ENCODE assay signal across 21 cellular contexts in the genomic region with DNA sequence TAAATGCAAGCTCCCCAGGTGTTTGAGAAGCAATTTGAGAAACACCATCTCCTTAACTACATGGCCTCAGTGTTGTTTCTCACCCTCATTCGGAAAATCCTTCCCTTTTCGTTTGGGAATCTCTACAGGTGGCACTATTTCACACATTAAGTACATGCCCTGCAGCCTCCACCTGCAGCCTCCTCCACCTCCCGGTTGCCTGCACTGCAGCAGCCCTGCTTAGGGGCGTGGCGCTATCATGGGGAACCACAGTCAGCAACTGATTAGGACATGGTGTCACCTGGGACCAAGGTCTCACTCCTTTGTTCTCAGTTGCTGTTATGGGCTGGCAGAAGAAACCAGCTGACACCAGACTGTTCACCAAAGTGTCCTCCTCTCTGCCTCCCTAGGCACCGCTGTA. TPM values are rescaled to one million over a fixed set of nuclear protein-coding genes. Genes with fewer than 3 reads are reported as not detected.
DNase-seq lines count a peak whose midpoint lies in the region.
"Had no signal": no experiment of that assay in that cellular context is flagged by ENCODE, and none has a peak within 500 bp of the region (broad histone marks: within the 10 kb centered on the region; RNA-seq: fewer than 3 reads in every experiment).

No MANE protein-coding gene starts in this region.

- no peak overlapping the region for H2BK5ac ChIP-seq in mesenchymal stem cell (ENCODE audit: low read depth, low read length, poor library complexity, severe bottlenecking)

- H3K79me1 ChIP-seq in mesenchymal stem cell (replicated peaks; ENCODE audit: low read length, poor library complexity, severe bottlenecking), result no peaks in the 10 kb centered on the region

- no peak overlapping the region for H2AFZ ChIP-seq in Karpas-422 (ENCODE audit: low read length)
- H2AFZ ChIP-seq in mesenchymal stem cell (ENCODE audit: low read depth, low read length), result no peak overlapping the region

- no peaks in the 10 kb centered on the region for H3K36me3 ChIP-seq in Karpas-422 (ENCODE audit: insufficient read depth, low read length)
- no peaks in the 10 kb centered on the region for H3K36me3 ChIP-seq in mesenchymal stem cell (ENCODE audit: control insufficient read depth in 1 of 2, insufficient read depth in 2 of 2, low read depth in 1 of 2, low read length in 2 of 2)
- H3K36me3 ChIP-seq: BE2C, vagina had no signal

- no peak overlapping the region for H3K18ac ChIP-seq in mesenchymal stem cell (ENCODE audit: low read depth in 1 of 2, low read length in 2 of 2)

- no peak overlapping the region for H3K23ac ChIP-seq in mesenchymal stem cell (ENCODE audit: low read length in 2 of 2)

- H3K4me2 ChIP-seq in Karpas-422 (ENCODE audit: low read depth, low read length, poor library complexity, severe bottlenecking) (no peak overlapping the region), mesenchymal stem cell (ENCODE audit: low read length, poor library complexity, severe bottlenecking) (no peak overlapping the region)

- H3K27ac ChIP-seq in Karpas-422 (ENCODE audit: low read length), result no peak overlapping the region
- no peak overlapping the region for H3K27ac ChIP-seq in mesenchymal stem cell (ENCODE audit: low read length, poor library complexity, severe bottlenecking)
- H3K27ac ChIP-seq: HL-60, RWPE1, vagina had no signal

- WGBS in mesenchymal stem cell, result 70% methylated on average over 6 of the region's 6 CpGs

- H2BK120ac ChIP-seq in mesenchymal stem cell (ENCODE audit: low read depth, low read length), result no peak overlapping the region

- no peak overlapping the region for H4K91ac ChIP-seq in mesenchymal stem cell (ENCODE audit: low read length)

- H3K4ac ChIP-seq in mesenchymal stem cell (ENCODE audit: low read depth in 1 of 2, low read length in 2 of 2), result no peak overlapping the region

- no peak overlapping the region for H3K4me3 ChIP-seq in Karpas-422 (ENCODE audit: low read length)
- H3K4me3 ChIP-seq in mesenchymal stem cell (ENCODE audit: insufficient read depth in 1 of 2, low read depth in 1 of 2, low read length in 2 of 2), result no peak overlapping the region
- H3K4me3 ChIP-seq: vagina had no signal

- H3K27me3 ChIP-seq in Karpas-422 (ENCODE audit: low read length) (no peaks in the 10 kb centered on the region), mesenchymal stem cell (ENCODE audit: control insufficient read depth in 1 of 2, insufficient read depth in 1 of 2, low read length in 2 of 2) (no peaks in the 10 kb centered on the region)
- H3K27me3 ChIP-seq: BE2C, vagina had no signal

- H2BK12ac ChIP-seq in mesenchymal stem cell (ENCODE audit: low read length in 2 of 2), result no peak overlapping the region

- H3K14ac ChIP-seq in mesenchymal stem cell (ENCODE audit: low read length in 2 of 2), result no peak overlapping the region

- H2BK15ac ChIP-seq in mesenchymal stem cell (ENCODE audit: low read depth, poor library complexity, severe bottlenecking), result no peak overlapping the region

- H4K20me1 ChIP-seq in Karpas-422 (ENCODE audit: insufficient read depth, low read depth, low read length), result no peaks in the 10 kb centered on the region

- H4K8ac ChIP-seq in mesenchymal stem cell (ENCODE audit: low read length), result peak overlapping the region; percentile 7

- no peak overlapping the region for H2AK5ac ChIP-seq in mesenchymal stem cell (ENCODE audit: low read length, severe bottlenecking)

- no peaks in the 10 kb centered on the region for H3K79me2 ChIP-seq in Karpas-422 (ENCODE audit: low read length)

- H3K9me2 ChIP-seq in Karpas-422 (replicated peaks; ENCODE audit: insufficient read depth, low read length), result no peaks in the 10 kb centered on the region

- H3K4me1 ChIP-seq in Karpas-422 (ENCODE audit: low read length), result peaks cover 9% of the 10 kb centered on the region
- H3K4me1 ChIP-seq in mesenchymal stem cell (ENCODE audit: control insufficient read depth, insufficient read depth, low read depth, low read length), result peaks cover 5% of the 10 kb centered on the region
- H3K4me1 ChIP-seq: BE2C, vagina had no signal

- H3K9ac ChIP-seq in Karpas-422 (ENCODE audit: low read length), result no peak overlapping the region
- H3K9ac ChIP-seq in mesenchymal stem cell (ENCODE audit: low read length), result no peak overlapping the region

- peak; percentile 4 to 35 (median 18) for DNase-seq in NCI-H1417 (lab: John Stamatoyannopoulos, UW)
- DNase-seq in NCI-H1417 treated with DMSO at 0.1 percent for 48 hours (lab: John Stamatoyannopoulos, UW), result no peak
- peak; percentile 61 for DNase-seq in Karpas-422
- DNase-seq in RPMI8226, result peak; percentile 46
- no peak for DNase-seq in mesenchymal stem cell
- DNase-seq in NCI-H82 (lab: John Stamatoyannopoulos, UW), result no peak
- no peak for DNase-seq in HK-2 (ENCODE audit: unreplicated experiment)
- no peak for DNase-seq in NCI-H2196 (lab: John Stamatoyannopoulos, UW; ENCODE audit: unreplicated experiment)
- DNase-seq: activated CD4-positive, alpha-beta T cell treated with anti-CD3 and anti-CD28 coated beads for 1 hour; activated naive CD4-positive, alpha-beta T cell treated with Interleukin-2 at 50 U/mL for 16 hours; activated T-cell treated with anti-CD3 and anti-CD28 coated beads, Interleukin-2, amount 50 U/mL, for 24 hours; anterior cingulate cortex; BE2C; central memory CD4-positive, alpha-beta T cell; MV-4-11; naive thymus-derived CD4-positive, alpha-beta T cell; NCI-H2029 treated with DMSO at 0.1 percent for 48 hours; retina had no signal

- H3K9me3 ChIP-seq in Karpas-422 (ENCODE audit: low read length), result no peaks in the 10 kb centered on the region
- no peaks in the 10 kb centered on the region for H3K9me3 ChIP-seq in mesenchymal stem cell (ENCODE audit: control insufficient read depth, low read length)
- H3K9me3 ChIP-seq: BE2C, vagina had no signal

RNA-seq across cellular contexts. Expression of gene ZNF774, which starts 11.7 kb away (rescaled TPM):
- 0.34 and 0.79 TPM in 2 replicates for total RNA-seq in Karpas-422 (2014; rRNA removed; shearing (Covaris generic); ENCODE audit: low replicate concordance)
- 0.66 TPM for polyA plus RNA-seq in mesenchymal stem cell (2013, experiment 1 of 2)
- 0.63 TPM for polyA plus RNA-seq in mesenchymal stem cell (2013, experiment 2 of 2)

RNA-seq across cellular contexts. Expression of gene IQGAP1, which starts 47.7 kb away (rescaled TPM):
- total RNA-seq in Karpas-422 (2014; rRNA removed; shearing (Covaris generic); ENCODE audit: low replicate concordance), result 122 and 145 TPM in 2 replicates
- polyA plus RNA-seq in mesenchymal stem cell (2013, experiment 1 of 2), result 205 TPM
- 197 TPM for polyA plus RNA-seq in mesenchymal stem cell (2013, experiment 2 of 2)

Comparison
In these comparisons a context has a peak if more than half of its experiments do, and no peak if none do; other contexts are left out.
1. DNase-seq: peak in NCI-H1417 (3 of 3), Karpas-422 (single experiment) and RPMI8226 (single experiment); none in NCI-H1417 treated with DMSO at 0.1 percent for 48 hours (single experiment), mesenchymal stem cell (single experiment), NCI-H82 (single experiment), HK-2 (single experiment) and NCI-H2196 (single experiment).